In the genomic region with DNA sequence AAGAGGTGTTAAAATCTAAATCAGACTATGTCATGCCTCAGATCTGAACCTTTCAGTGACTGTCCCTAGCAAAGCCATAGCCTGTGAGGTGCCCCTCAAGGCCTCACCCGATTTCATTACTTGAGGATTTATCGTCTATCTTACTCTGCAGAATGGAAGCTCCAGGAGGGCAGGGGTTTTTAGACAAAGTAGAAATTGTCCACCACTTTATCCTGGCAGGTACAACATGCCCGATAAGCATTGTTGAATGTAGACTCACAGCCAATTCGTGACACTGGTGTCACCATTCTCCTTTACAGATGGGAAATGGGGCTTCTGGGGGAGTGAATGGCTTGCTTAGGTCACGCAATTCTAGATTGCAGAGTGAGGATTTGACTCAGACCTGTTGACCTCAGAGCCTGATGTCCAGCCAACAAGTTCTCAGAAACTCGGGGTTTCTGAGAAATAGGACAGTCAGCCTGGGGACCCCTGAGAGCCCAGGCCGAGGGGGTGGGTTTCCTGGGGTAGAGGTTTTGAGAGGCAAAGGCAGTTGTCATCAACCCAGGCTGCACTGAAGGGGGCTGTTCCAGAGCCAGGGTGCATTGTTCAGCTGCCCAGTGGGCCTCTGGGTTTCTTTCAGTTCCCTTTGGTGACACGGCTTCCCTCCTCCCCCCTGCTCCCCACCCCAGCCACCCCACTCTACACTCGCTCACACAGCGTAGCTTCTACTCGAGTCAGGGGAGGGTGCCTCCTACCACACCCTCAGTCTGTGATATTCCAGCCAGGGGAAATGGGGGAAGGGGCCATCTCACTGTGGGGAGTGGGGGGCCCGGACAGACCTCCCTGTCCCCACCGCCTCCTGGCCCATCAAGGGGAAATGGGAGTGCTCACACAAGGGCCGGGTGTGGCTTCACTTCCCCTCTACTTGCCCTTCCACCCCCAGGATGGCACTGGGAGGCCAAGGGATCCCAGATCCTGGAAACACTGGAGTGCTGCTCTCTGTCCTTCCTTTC, we compare ENCODE assay signal across 8 cellular contexts. TPM values are rescaled to one million over a fixed set of nuclear protein-coding genes. Genes with fewer than 3 reads are reported as not detected.
DNase-seq lines count a peak whose midpoint lies in the region; ATAC-seq and TF ChIP-seq lines count a peak whose summit lies in the region.
"Had no signal": no experiment of that assay in that cellular context is flagged by ENCODE, and none has a peak within 500 bp of the region (broad histone marks: within the 10 kb centered on the region; RNA-seq: fewer than 3 reads in every experiment).

No MANE protein-coding gene starts in this region.

- DNase-seq in SK-N-SH, result no peak
- no peak for DNase-seq in amniotic stem cell (lab: John Stamatoyannopoulos, UW)
- no peak for DNase-seq in effector memory CD4-positive, alpha-beta T cell
- DNase-seq: activated CD4-positive, alpha-beta T cell treated with anti-CD3 and anti-CD28 coated beads, Interleukin-2, amount 10 ng/mL, durations not matched to agents 7 days and 5 days had no signal

- POLR2A ChIA-PET in SK-N-SH (lab: Yijun Ruan, JAX), result no interaction called here

- CTCF ChIA-PET in SK-N-SH (lab: Yijun Ruan, JAX), result interaction anchor here (0.7 to 2.3 kb wide), 7 partner anchors 12 to 280 kb away, joined by 3 to 8 read pairs (median 5); no protein-coding TSS in a partner anchor

- H3K9me3 ChIP-seq in OCI-LY3 (ENCODE audit: insufficient read depth, low read length) (no peaks in the 10 kb centered on the region), subcutaneous abdominal adipose tissue (ENCODE audit: control insufficient read depth in 5 of 5, low read length in 5 of 5) (no peaks in the 10 kb centered on the region), SK-N-SH (no peaks in the 10 kb centered on the region)
- no peaks in the 10 kb centered on the region for H3K9me3 ChIP-seq in effector memory CD4-positive, alpha-beta T cell (ENCODE audit: control insufficient read depth, low read length)

- peak overlapping the region; percentile 98 for H3K4me2 ChIP-seq in OCI-LY3 (ENCODE audit: low read length)
- H3K4me2 ChIP-seq in SK-N-SH, result no peak overlapping the region

- peak; percentile 55 for TF ChIP-seq POLR2A in GM19193 (IDR thresholded peaks at IDR 0.05; ENCODE audit: extremely low read depth, insufficient read depth, insufficient read length)

- H3K9ac ChIP-seq in OCI-LY3 (ENCODE audit: low read length) (peak overlapping the region; percentile 82), subcutaneous abdominal adipose tissue (ENCODE audit: low read length in 5 of 5) (no peak overlapping the region), SK-N-SH (no peak overlapping the region)

- 60% methylated on average over 14 of the region's 14 CpGs for WGBS in SK-N-SH (ENCODE audit: low lambda C conversion rate)

- no peak overlapping the region for H2AFZ ChIP-seq in OCI-LY3 (ENCODE audit: low read depth, low read length)
- H2AFZ ChIP-seq in SK-N-SH (ENCODE audit: low read depth), result no peak overlapping the region

- H3K4me1 ChIP-seq in OCI-LY3 (ENCODE audit: low read length) (peaks cover 55% of the 10 kb centered on the region), subcutaneous abdominal adipose tissue (ENCODE audit: control insufficient read depth in 5 of 5, insufficient read depth in 5 of 5, low read length in 5 of 5) (peaks cover 3 to 44% (median 26%) of the 10 kb centered on the region in 5 donors), SK-N-SH (ENCODE audit: control insufficient read depth in 1 of 2, insufficient read depth in 2 of 2, low read depth in 1 of 2, low read length in 1 of 2) (peaks cover 3 to 11% of the 10 kb centered on the region in 2 experiments; a peak in 1 of 4 replicates)
- peaks cover 24% of the 10 kb centered on the region for H3K4me1 ChIP-seq in effector memory CD4-positive, alpha-beta T cell (ENCODE audit: control insufficient read depth, insufficient read depth, low read length, poor library complexity, severe bottlenecking)

- peak; percentile 47 for ATAC-seq in HG02852 (IDR thresholded peaks at IDR 0.05; ENCODE audit: unreplicated experiment)

- H3K4me3 ChIP-seq in OCI-LY3 (ENCODE audit: low read length) (peak overlapping the region; percentile 64), subcutaneous abdominal adipose tissue (ENCODE audit: low read depth in 1 of 5, low read length in 5 of 5) (no peak overlapping the region), SK-N-SH (ENCODE audit: low read depth in 2 of 2, low read length in 1 of 2) (no peak overlapping the region)
- H3K4me3 ChIP-seq in effector memory CD4-positive, alpha-beta T cell (ENCODE audit: insufficient read depth, low read depth, low read length, poor library complexity, severe bottlenecking), result no peak overlapping the region

- H3K79me2 ChIP-seq in OCI-LY3 (ENCODE audit: low read length) (peaks cover 48% of the 10 kb centered on the region), SK-N-SH (ENCODE audit: insufficient read depth) (no peaks in the 10 kb centered on the region)

- no peak for TF ChIP-seq EP300 in SK-N-SH (IDR thresholded peaks at IDR 0.05; ENCODE audit: borderline replicate concordance in 1 of 2, low read depth in 1 of 2, low read length in 1 of 2)

- peak overlapping the region; percentile 89 for H3K27ac ChIP-seq in OCI-LY3 (ENCODE audit: low read length)
- H3K27ac ChIP-seq in subcutaneous abdominal adipose tissue (ENCODE audit: low read depth, low read length), result peak overlapping the region; percentile 50
- H3K27ac ChIP-seq in SK-N-SH (ENCODE audit: low read depth in 2 of 2, low read length in 1 of 2), result no peak overlapping the region
- no peak overlapping the region for H3K27ac ChIP-seq in effector memory CD4-positive, alpha-beta T cell (ENCODE audit: insufficient read depth, low read length, poor library complexity, severe bottlenecking)

- TF ChIP-seq CTCF in OCI-LY3 (IDR thresholded peaks at IDR 0.05; ENCODE audit: low read depth, low read length) (no peak), SK-N-SH (IDR thresholded peaks at IDR 0.05) (no peak)

- H3K36me3 ChIP-seq in OCI-LY3 (replicated peaks; ENCODE audit: low read depth, low read length) (peaks cover 8% of the 10 kb centered on the region), subcutaneous abdominal adipose tissue (ENCODE audit: control insufficient read depth in 5 of 5, insufficient read depth in 5 of 5, low read length in 5 of 5) (no peaks in the 10 kb centered on the region), SK-N-SH (replicated peaks in 1 of 2; ENCODE audit: control insufficient read depth in 1 of 2, insufficient read depth in 2 of 2, low read length in 1 of 2) (no peaks in the 10 kb centered on the region)
- H3K36me3 ChIP-seq in effector memory CD4-positive, alpha-beta T cell (ENCODE audit: control insufficient read depth, insufficient read depth, low read length), result no peaks in the 10 kb centered on the region

- H3F3A ChIP-seq in SK-N-SH (replicated peaks; ENCODE audit: insufficient read depth), result peaks cover 3% of the 10 kb centered on the region

- H4K20me1 ChIP-seq in OCI-LY3 (ENCODE audit: insufficient read depth, low read length) (no peaks in the 10 kb centered on the region), SK-N-SH (ENCODE audit: insufficient read depth) (no peaks in the 10 kb centered on the region)

- TF ChIP-seq RAD21 in SK-N-SH (IDR thresholded peaks at IDR 0.05; ENCODE audit: low read length), result no peak

- H3K27me3 ChIP-seq in OCI-LY3 (ENCODE audit: low read depth, low read length), result no peaks in the 10 kb centered on the region
- H3K27me3 ChIP-seq in subcutaneous abdominal adipose tissue (ENCODE audit: control insufficient read depth in 5 of 5, insufficient read depth in 4 of 5, low read length in 5 of 5), result peaks cover 3 to 37% (median 18%) of the 10 kb centered on the region in 5 donors
- H3K27me3 ChIP-seq in SK-N-SH (ENCODE audit: insufficient read depth), result peaks cover 41% of the 10 kb centered on the region
- no peaks in the 10 kb centered on the region for H3K27me3 ChIP-seq in effector memory CD4-positive, alpha-beta T cell (replicated peaks; ENCODE audit: control insufficient read depth, insufficient read depth, low read length, poor library complexity, severe bottlenecking)

- no peaks in the 10 kb centered on the region for H3K9me2 ChIP-seq in SK-N-SH

TF ChIP-seq in SK-N-SH, 30 proteins besides CTCF, POLR2A, EP300 and RAD21 (continues in another document):
- TF ChIP-seq, protein P1, sequence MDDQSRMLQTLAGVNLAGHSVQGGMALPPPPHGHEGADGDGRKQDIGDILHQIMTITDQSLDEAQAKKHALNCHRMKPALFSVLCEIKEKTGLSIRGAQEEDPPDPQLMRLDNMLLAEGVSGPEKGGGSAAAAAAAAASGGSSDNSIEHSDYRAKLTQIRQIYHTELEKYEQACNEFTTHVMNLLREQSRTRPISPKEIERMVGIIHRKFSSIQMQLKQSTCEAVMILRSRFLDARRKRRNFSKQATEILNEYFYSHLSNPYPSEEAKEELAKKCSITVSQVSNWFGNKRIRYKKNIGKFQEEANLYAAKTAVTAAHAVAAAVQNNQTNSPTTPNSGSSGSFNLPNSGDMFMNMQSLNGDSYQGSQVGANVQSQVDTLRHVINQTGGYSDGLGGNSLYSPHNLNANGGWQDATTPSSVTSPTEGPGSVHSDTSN (IDR thresholded peaks at IDR 0.05), result no peak
- TF ChIP-seq NRF1 (IDR thresholded peaks at IDR 0.05; ENCODE audit: low read depth, low read length) (no peak), CHD2 (IDR thresholded peaks at IDR 0.05; ENCODE audit: low read length, partially characterized antibody) (no peak), TAF1 (IDR thresholded peaks at IDR 0.05; ENCODE audit: borderline replicate concordance, low read depth, low read length) (no peak), MEF2A (IDR thresholded peaks at IDR 0.05; ENCODE audit: borderline replicate concordance, low read depth) (no peak), FOXJ3 (CRISPR knock-in tag; IDR thresholded peaks at IDR 0.05) (no peak), TCF12 (IDR thresholded peaks at IDR 0.05) (no peak)
- TF ChIP-seq, protein P2, sequence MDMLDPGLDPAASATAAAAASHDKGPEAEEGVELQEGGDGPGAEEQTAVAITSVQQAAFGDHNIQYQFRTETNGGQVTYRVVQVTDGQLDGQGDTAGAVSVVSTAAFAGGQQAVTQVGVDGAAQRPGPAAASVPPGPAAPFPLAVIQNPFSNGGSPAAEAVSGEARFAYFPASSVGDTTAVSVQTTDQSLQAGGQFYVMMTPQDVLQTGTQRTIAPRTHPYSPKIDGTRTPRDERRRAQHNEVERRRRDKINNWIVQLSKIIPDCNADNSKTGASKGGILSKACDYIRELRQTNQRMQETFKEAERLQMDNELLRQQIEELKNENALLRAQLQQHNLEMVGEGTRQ (IDR thresholded peaks at IDR 0.05; ENCODE audit: borderline replicate concordance, low read depth, low read length), result no peak

RNA-seq across cellular contexts. Expression of a gene that starts 3.1 kb away (rescaled TPM):
- 0.62 and 1.0 TPM in 2 replicates for polyA plus RNA-seq in SK-N-SH (2012; rRNA removed)
- polyA plus RNA-seq in SK-N-SH (2012; cell fraction: cytosol; rRNA removed), result 0.22 and 0.41 TPM in 2 replicates
- 4.6 and 5.5 TPM in 2 replicates for polyA plus RNA-seq in SK-N-SH (2012; cell fraction: nucleus; rRNA removed)

RNA-seq across cellular contexts. Expression of a gene that starts 24.1 kb away (rescaled TPM):
- polyA plus RNA-seq in SK-N-SH (2012; rRNA removed), result not detected in 2 replicates
- polyA plus RNA-seq in SK-N-SH (2012; cell fraction: cytosol; rRNA removed), result 0.01 TPM in 1 of 2 replicates, not detected in the other
- polyA plus RNA-seq in SK-N-SH (2012; cell fraction: nucleus; rRNA removed), result 0.08 and 0.11 TPM in 2 replicates

Comparison
In these comparisons a context has a peak if more than half of its experiments do, and no peak if none do; other contexts are left out.
1. H3K27ac ChIP-seq: peak in OCI-LY3 (single experiment) and subcutaneous abdominal adipose tissue (single experiment); none in SK-N-SH (0 of 2) and effector memory CD4-positive, alpha-beta T cell (single experiment).